In the genomic region with DNA sequence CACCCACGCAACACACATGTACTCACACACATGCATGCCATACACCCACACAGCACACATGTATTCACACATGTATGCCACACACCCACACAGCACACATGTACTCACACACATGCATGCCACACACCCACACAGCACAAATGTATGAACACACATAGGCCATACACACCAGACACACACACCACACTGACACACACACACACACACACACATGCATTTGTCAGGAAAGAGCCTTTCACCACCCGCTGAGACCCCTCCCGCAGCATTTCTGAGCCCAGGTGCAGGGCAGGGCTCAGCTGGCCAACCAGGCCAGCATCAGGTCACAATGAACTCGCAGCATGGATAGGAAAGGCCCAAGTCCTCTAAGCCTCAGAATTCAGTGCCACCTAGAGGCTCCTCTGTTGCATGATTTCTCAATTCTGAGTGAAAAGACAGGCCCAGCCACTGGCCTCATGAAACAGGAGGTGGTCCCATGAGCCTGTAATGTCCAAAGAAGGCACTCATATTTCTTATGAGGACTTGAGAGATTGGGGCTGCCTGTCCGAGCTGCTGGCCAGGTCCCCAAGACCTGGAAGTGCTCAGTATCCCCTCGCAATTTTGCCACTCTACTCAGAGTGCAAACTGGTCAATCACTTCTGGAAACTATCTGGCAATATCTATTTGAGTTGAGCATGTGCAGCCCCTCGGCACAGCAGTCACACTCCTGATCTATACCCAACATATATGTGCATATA, we compare ENCODE assay signal across 8 cellular contexts. TPM values are rescaled to one million over a fixed set of nuclear protein-coding genes. Genes with fewer than 3 reads are reported as not detected.
DNase-seq lines count a peak whose midpoint lies in the region; ATAC-seq and TF ChIP-seq lines count a peak whose summit lies in the region.

No MANE protein-coding gene starts in this region.

- H3K27ac Mint-ChIP-seq in activated CD4-positive, alpha-beta T cell treated with anti-CD3 and anti-CD28 coated beads for 36 hours, result no peak overlapping the region
- no peak overlapping the region for H3K27ac Mint-ChIP-seq in CD4-positive, alpha-beta T cell

- H3K9me3 ChIP-seq in CD4-positive, alpha-beta T cell (ENCODE audit: control insufficient read depth, low read length), result no peaks in the 10 kb centered on the region

- POLR2A ChIA-PET in activated CD4-positive, alpha-beta T cell treated with anti-CD3 and anti-CD28 coated beads for 36 hours (lab: Charles Lee), result no interaction called here
- POLR2A ChIA-PET in CD4-positive, alpha-beta T cell (lab: Charles Lee), result no interaction called here

- peaks cover 5% of the 10 kb centered on the region for H3K9me3 Mint-ChIP-seq in activated CD4-positive, alpha-beta T cell treated with anti-CD3 and anti-CD28 coated beads for 36 hours (ENCODE audit: low read depth)
- H3K9me3 Mint-ChIP-seq in CD4-positive, alpha-beta T cell, result peaks cover 5% of the 10 kb centered on the region

- no peaks in the 10 kb centered on the region for H3K36me3 Mint-ChIP-seq in activated CD4-positive, alpha-beta T cell treated with anti-CD3 and anti-CD28 coated beads for 36 hours (ENCODE audit: low read depth)
- H3K36me3 Mint-ChIP-seq in CD4-positive, alpha-beta T cell (ENCODE audit: low read depth), result no peaks in the 10 kb centered on the region

- CTCF ChIA-PET in activated CD4-positive, alpha-beta T cell treated with anti-CD3 and anti-CD28 coated beads for 36 hours (lab: Charles Lee), result interaction anchor here (0.6 kb wide), 1 partner anchor 12 kb away, joined by 3 read pairs; no protein-coding TSS in a partner anchor
- CTCF ChIA-PET in CD4-positive, alpha-beta T cell (lab: Charles Lee), result no interaction called here

- H3K27me3 ChIP-seq in CD4-positive, alpha-beta T cell (ENCODE audit: control insufficient read depth, insufficient read depth, low read length), result peaks cover 4% of the 10 kb centered on the region

- no peaks in the 10 kb centered on the region for H3K27me3 Mint-ChIP-seq in activated CD4-positive, alpha-beta T cell treated with anti-CD3 and anti-CD28 coated beads for 36 hours
- H3K27me3 Mint-ChIP-seq in CD4-positive, alpha-beta T cell, result no peaks in the 10 kb centered on the region

- DNase-seq in activated CD4-positive, alpha-beta T cell treated with anti-CD3 and anti-CD28 coated beads for 36 hours, result peak; percentile 31
- DNase-seq in activated CD4-positive, alpha-beta T cell treated with anti-CD3 and anti-CD28 coated beads, Interleukin-2, amount 50 U/mL, for 1 hour, result no peak
- DNase-seq in NAMALWA (ENCODE audit: low spot score), result peak; percentile 69
- DNase-seq in RPMI8226, result peak; percentile 85
- DNase-seq in epidermal melanocyte (ENCODE audit: insufficient read length, low spot score), result peak; percentile 70
- DNase-seq in middle frontal gyrus (ENCODE audit: extremely low spot score, low spot score), result peak; percentile 18
- no peak for DNase-seq in CD4-positive, alpha-beta T cell

- H3K27ac ChIP-seq in CD4-positive, alpha-beta T cell (ENCODE audit: low read depth, low read length), result no peak overlapping the region

- no peak overlapping the region for H3K4me3 Mint-ChIP-seq in activated CD4-positive, alpha-beta T cell treated with anti-CD3 and anti-CD28 coated beads for 36 hours
- no peak overlapping the region for H3K4me3 Mint-ChIP-seq in CD4-positive, alpha-beta T cell

- ATAC-seq in activated CD4-positive, alpha-beta T cell treated with anti-CD3 and anti-CD28 coated beads for 36 hours, result peak; percentile 70
- no peak for ATAC-seq in CD4-positive, alpha-beta T cell (ENCODE audit: poor library complexity)
- no peak for ATAC-seq in GM19328 (IDR thresholded peaks at IDR 0.05; ENCODE audit: unreplicated experiment)

- H3K4me1 Mint-ChIP-seq in activated CD4-positive, alpha-beta T cell treated with anti-CD3 and anti-CD28 coated beads for 36 hours, result no peaks in the 10 kb centered on the region
- H3K4me1 Mint-ChIP-seq in CD4-positive, alpha-beta T cell (ENCODE audit: low read depth), result no peaks in the 10 kb centered on the region

- intact Hi-C loops in activated CD4-positive, alpha-beta T cell treated with anti-CD3 and anti-CD28 coated beads for 36 hours (cut with DNase I, micrococcal nuclease), result loop anchor here (1.0 to 2.0 kb wide), 2 partner anchors 391 to 392 kb away; no protein-coding TSS in a partner anchor
- intact Hi-C loops in CD4-positive, alpha-beta T cell (cut with DNase I, micrococcal nuclease), result no loop called here

- TF ChIP-seq CTCF in CD4-positive, alpha-beta T cell (IDR thresholded peaks at IDR 0.05), result no peak

RNA-seq across cellular contexts. Expression of a gene that starts 57.3 kb away (rescaled TPM):
- total RNA-seq in activated CD4-positive, alpha-beta T cell treated with anti-CD3 and anti-CD28 coated beads for 36 hours, result 100 to 1,000 TPM; 109 to 123 TPM
- 1 to 10 TPM; 7.8 to 7.9 TPM for total RNA-seq in CD4-positive, alpha-beta T cell

Comparison
In these comparisons a context has a peak if more than half of its experiments do, and no peak if none do; other contexts are left out.
1. DNase-seq: peak in activated CD4-positive, alpha-beta T cell treated with anti-CD3 and anti-CD28 coated beads for 36 hours (single experiment), NAMALWA (single experiment), RPMI8226 (single experiment), epidermal melanocyte (single experiment) and middle frontal gyrus (single experiment); none in activated CD4-positive, alpha-beta T cell treated with anti-CD3 and anti-CD28 coated beads, Interleukin-2, amount 50 U/mL, for 1 hour (single experiment) and CD4-positive, alpha-beta T cell (0 of 10).
2. RNA of a gene that starts 57.3 kb away (total RNA-seq): 109 to 123 TPM in activated CD4-positive, alpha-beta T cell treated with anti-CD3 and anti-CD28 coated beads for 36 hours; 7.8 to 7.9 TPM in CD4-positive, alpha-beta T cell; every median in the first group is over 10 times any median in the second.
3. intact Hi-C loops: an anchor here in activated CD4-positive, alpha-beta T cell treated with anti-CD3 and anti-CD28 coated beads for 36 hours (1.0 to 2.0 kb wide); none called in CD4-positive, alpha-beta T cell.